In the genomic region with DNA sequence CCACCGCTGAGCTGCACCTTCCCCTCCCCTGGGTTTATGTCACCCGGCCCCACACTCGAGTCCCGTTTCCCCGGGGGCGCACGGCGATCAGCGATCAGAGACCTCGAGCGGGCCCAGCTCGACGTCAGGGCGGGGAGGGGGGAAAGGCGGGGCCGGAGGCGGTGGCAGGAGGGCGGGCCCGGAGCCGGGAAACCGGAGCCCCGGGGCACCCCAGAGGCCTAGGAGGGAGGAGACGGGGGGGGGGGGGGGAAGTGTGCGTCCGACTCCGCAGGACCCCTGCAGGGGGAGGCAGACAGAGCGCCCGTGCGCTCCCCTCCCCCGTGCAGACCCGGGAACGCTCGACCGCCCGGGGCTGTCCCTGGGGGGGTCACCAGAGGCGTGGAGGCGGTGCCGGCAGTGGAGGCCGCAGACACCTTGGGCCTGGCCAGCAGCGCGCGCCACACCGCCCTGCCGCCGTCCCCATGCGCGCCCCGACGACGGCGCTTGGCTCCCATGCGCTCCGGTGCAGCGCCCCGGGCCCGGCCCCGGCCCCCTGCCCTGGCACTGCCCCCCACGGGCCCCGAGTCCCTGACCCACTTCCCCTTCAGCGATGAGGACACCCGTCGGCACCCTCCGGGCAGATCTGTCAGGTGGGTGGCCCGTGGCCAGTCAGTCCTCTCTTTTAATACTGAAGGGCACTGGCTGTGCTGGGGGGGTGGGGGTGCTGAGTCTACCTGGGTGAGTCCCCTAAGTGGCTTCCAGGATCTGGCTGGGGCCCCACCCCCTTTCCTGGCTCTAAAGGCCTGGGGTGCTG, we compare ENCODE assay signal across 8 cellular contexts. TPM values are rescaled to one million over a fixed set of nuclear protein-coding genes. Genes with fewer than 3 reads are reported as not detected.
A peak's percentile ranks its signal among the peaks of the same experiment; 100 is the strongest.
DNase-seq lines count a peak whose midpoint lies in the region; ATAC-seq and TF ChIP-seq lines count a peak whose summit lies in the region.

No MANE protein-coding gene starts in this region.

- ATAC-seq in omental fat pad (ENCODE audit: low FRiP score) (peak; percentile 50), HG03196 (IDR thresholded peaks at IDR 0.05; ENCODE audit: unreplicated experiment) (no peak)

- peaks cover 0 to 12% of the 10 kb centered on the region in 2 donors for H3K36me3 Mint-ChIP-seq in CD4-positive, alpha-beta memory T cell

- peak overlapping the region; percentile 69 for H2AFZ ChIP-seq in fibroblast of lung (ENCODE audit: low read length)

- H3K9me3 Mint-ChIP-seq in CD4-positive, alpha-beta memory T cell = peaks cover 0 to 7% (median 0%) of the 10 kb centered on the region in 8 donors

- peak overlapping the region; percentile 50 for H3K27ac ChIP-seq in CD4-positive, alpha-beta memory T cell (ENCODE audit: low read depth, low read length)
- H3K27ac ChIP-seq in fibroblast of lung (ENCODE audit: insufficient read depth, low read length) = no peak overlapping the region

- intact Hi-C loops in CD4-positive, alpha-beta memory T cell (cut with micrococcal nuclease) = loop anchor here (2.0 kb wide), 1 partner anchor 15 kb away; no protein-coding TSS in a partner anchor

- TF ChIP-seq CTCF in fibroblast of lung (conservative IDR thresholded peaks at IDR 0.05 in 1 of 2, IDR thresholded peaks at IDR 0.05 in 1 of 2; ENCODE audit: low read depth in 1 of 2, low read length in 2 of 2) (no peak), omental fat pad (IDR thresholded peaks at IDR 0.05) (no peak)

- no peaks in the 10 kb centered on the region for H3K79me2 ChIP-seq in fibroblast of lung (ENCODE audit: control insufficient read depth, insufficient read depth, low read length)

- H3K9ac ChIP-seq in fibroblast of lung (ENCODE audit: insufficient read depth, low read length) = peak overlapping the region; percentile 16

- no peaks in the 10 kb centered on the region for H3K36me3 ChIP-seq in CD4-positive, alpha-beta memory T cell (ENCODE audit: insufficient read depth, low read length)
- peaks cover 3% of the 10 kb centered on the region for H3K36me3 ChIP-seq in fibroblast of lung (ENCODE audit: control insufficient read depth, insufficient read depth, low read length)

- no peaks in the 10 kb centered on the region for H3K27me3 ChIP-seq in CD4-positive, alpha-beta memory T cell (ENCODE audit: insufficient read depth, low read length)
- H3K27me3 ChIP-seq in fibroblast of lung (ENCODE audit: control insufficient read depth, insufficient read depth, low read length) = peaks cover 4% of the 10 kb centered on the region

- H3K27me3 Mint-ChIP-seq in CD4-positive, alpha-beta memory T cell = peaks cover 8 to 19% of the 10 kb centered on the region in 2 donors

- H3K4me2 ChIP-seq in fibroblast of lung (ENCODE audit: extremely low read depth, insufficient read depth, low read length) = peak overlapping the region; percentile 94

- CTCF ChIA-PET in CD4-positive, alpha-beta memory T cell (lab: Charles Lee; ENCODE audit: partially characterized antibody) = interaction anchor here (0.9 to 19.1 kb wide), 4 partner anchors 16 to 172 kb away, joined by 3 to 379 read pairs (median 4); partner anchors contain the start of genes CDC37 and ICAM1

- H3K4me1 ChIP-seq in CD4-positive, alpha-beta memory T cell (ENCODE audit: insufficient read depth, low read length) = peaks cover 50% of the 10 kb centered on the region
- H3K4me1 ChIP-seq in fibroblast of lung (ENCODE audit: control insufficient read depth, extremely low read depth, insufficient read depth, low read length) = peaks cover 13% of the 10 kb centered on the region

- H3K4me3 ChIP-seq in CD4-positive, alpha-beta memory T cell (ENCODE audit: low read length in 2 of 2) = peak overlapping the region in 1 of 2 donors; percentile 43
- H3K4me3 ChIP-seq in fibroblast of lung (replicated peaks in 1 of 4; ENCODE audit: control extremely low read depth in 1 of 4, insufficient read depth in 1 of 4, low read depth in 3 of 4, low read length in 4 of 4) = peak overlapping the region; percentile 66 to 78 (median 70)

- H3K9me3 ChIP-seq in CD4-positive, alpha-beta memory T cell (ENCODE audit: control insufficient read depth in 1 of 2, low read length in 2 of 2) = no peaks in the 10 kb centered on the region
- no peaks in the 10 kb centered on the region for H3K9me3 ChIP-seq in fibroblast of lung (ENCODE audit: control insufficient read depth, insufficient read depth, low read depth, low read length)

- POLR2A ChIA-PET in CD4-positive, alpha-beta memory T cell (lab: Charles Lee; ENCODE audit: partially characterized antibody) = interaction anchor here (1.0 to 26.5 kb wide), 3 partner anchors 10 to 161 kb away, joined by 3 to 470 read pairs (median 5); partner anchors contain the start of genes CDC37 and ICAM1

- peaks cover 28 to 62% (median 44%) of the 10 kb centered on the region in 4 donors for H3K4me1 Mint-ChIP-seq in CD4-positive, alpha-beta memory T cell

- DNase-seq in CD4-positive, alpha-beta memory T cell = peak; percentile 61 to 82 (median 68)
- DNase-seq in NAMALWA (ENCODE audit: low spot score) (peak; percentile 14), activated T-cell treated with anti-CD3 and anti-CD28 coated beads for 48 hours (ENCODE audit: low read depth) (peak; percentile 52), fibroblast of lung (ENCODE audit: low read depth in 2 of 2) (peak in 1 of 2 donors; percentile 41), omental fat pad (ENCODE audit: low spot score) (no peak), putamen (ENCODE audit: low spot score) (no peak), superior temporal gyrus (ENCODE audit: extremely low spot score) (no peak)

- peak overlapping the region; percentile 94 to 99 (median 98) for H3K27ac Mint-ChIP-seq in CD4-positive, alpha-beta memory T cell

- H3K4me3 Mint-ChIP-seq in CD4-positive, alpha-beta memory T cell = peak overlapping the region; percentile 83 to 96 (median 90)

- no peaks in the 10 kb centered on the region for H4K20me1 ChIP-seq in fibroblast of lung (ENCODE audit: control insufficient read depth, extremely low read depth, insufficient read depth, low read length)

RNA-seq across cellular contexts. Expression of gene PDE4A, which starts 11.8 kb away (rescaled TPM):
- 1 to 10 TPM; 2.5 to 3.3 TPM for total RNA-seq in CD4-positive, alpha-beta memory T cell
- 1 to 10 TPM in 1 of 2 donors, under 1 TPM in 1; 0.81 to 5.6 TPM for polyA plus RNA-seq in CD4-positive, alpha-beta memory T cell
- total RNA-seq in fibroblast of lung (3.1 and 4.1 TPM in 2 replicates), omental fat pad (10 to 100 TPM in 3 of 4 donors, 1 to 10 TPM in 1; 9.8 to 30.3 (median 16.2) TPM)
- polyA plus RNA-seq in fibroblast of lung = 3.6 and 4.9 TPM in 2 replicates
- 9.5 TPM in 2 replicates for polyA plus RNA-seq in fibroblast of lung (2012)
- polyA minus RNA-seq in fibroblast of lung (ENCODE audit: low replicate concordance) = 30.4 and 42.3 TPM in 2 replicates

RNA-seq across cellular contexts. Expression of gene CDC37, which starts 28.8 kb away (rescaled TPM):
- 100 to 1,000 TPM; 180 to 185 TPM for total RNA-seq in CD4-positive, alpha-beta memory T cell
- 10 to 100 TPM; 51.8 to 87.1 TPM for polyA plus RNA-seq in CD4-positive, alpha-beta memory T cell
- total RNA-seq in fibroblast of lung = 108 and 129 TPM in 2 replicates
- 266 and 342 TPM in 2 replicates for polyA plus RNA-seq in fibroblast of lung
- 177 and 255 TPM in 2 replicates for polyA plus RNA-seq in fibroblast of lung (2012)
- polyA minus RNA-seq in fibroblast of lung (ENCODE audit: low replicate concordance) = 139 and 172 TPM in 2 replicates
- total RNA-seq in omental fat pad = 100 to 1,000 TPM; 146 to 308 (median 195) TPM

RNA-seq across cellular contexts. Expression of gene TYK2, which starts 51.8 kb away (rescaled TPM):
- total RNA-seq in CD4-positive, alpha-beta memory T cell = 100 to 1,000 TPM; 297 to 314 TPM
- polyA plus RNA-seq in CD4-positive, alpha-beta memory T cell = 10 to 100 TPM; 33.3 to 77.2 TPM
- 72.4 and 95.5 TPM in 2 replicates for total RNA-seq in fibroblast of lung
- 17.4 and 24.0 TPM in 2 replicates for polyA plus RNA-seq in fibroblast of lung
- 44.5 and 59.0 TPM in 2 replicates for polyA plus RNA-seq in fibroblast of lung (2012)
- polyA minus RNA-seq in fibroblast of lung (ENCODE audit: low replicate concordance) = 111 and 241 TPM in 2 replicates
- total RNA-seq in omental fat pad = 100 to 1,000 TPM in 1 of 4 donors, 10 to 100 TPM in 3; 60.2 to 137 (median 76.9) TPM

Comparison
In these comparisons a context has a peak if more than half of its experiments do, and no peak if none do; other contexts are left out.
1. DNase-seq: peak in CD4-positive, alpha-beta memory T cell (5 of 5), NAMALWA (single experiment) and activated T-cell treated with anti-CD3 and anti-CD28 coated beads for 48 hours (single experiment); none in omental fat pad (single experiment), putamen (single experiment) and superior temporal gyrus (single experiment).